In the genomic region with DNA sequence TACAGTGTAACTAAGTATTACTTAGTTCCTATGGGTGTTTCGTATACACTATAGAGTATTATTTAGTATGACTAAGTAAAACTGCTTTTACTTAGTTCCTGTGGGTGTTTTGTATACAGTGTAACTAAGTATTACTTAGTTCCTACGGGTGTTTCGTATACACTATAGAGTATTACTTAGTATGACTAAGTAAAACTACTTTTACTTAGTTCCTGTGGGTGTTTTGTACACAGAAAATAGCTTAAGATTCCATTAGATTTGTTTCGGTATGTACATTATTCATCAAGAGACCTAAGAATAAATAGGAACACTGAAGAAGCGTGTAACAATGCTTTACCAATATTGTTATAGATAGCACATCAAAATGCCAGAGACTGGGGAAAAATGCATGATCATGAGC, we compare ENCODE assay signal across 1 cellular context.
TF ChIP-seq lines count a peak whose summit lies in the region.

No MANE protein-coding gene starts in this region.

TF ChIP-seq in GM12878, 131 proteins besides CTCF, POLR2A, EP300 and RAD21:
- TF ChIP-seq PAX8 (IDR thresholded peaks at IDR 0.05), result 0 out of 2 replicates have a peak, but pooled peaks have one; percentile 52
- TF ChIP-seq ZNF24 (IDR thresholded peaks at IDR 0.05), result peak; percentile 85
- 0 out of 2 replicates have a peak, but pooled peaks have one; percentile 29 for TF ChIP-seq KDM1A (IDR thresholded peaks at IDR 0.05; ENCODE audit: borderline replicate concordance)
- peak; percentile 58 for TF ChIP-seq KLF5 (IDR thresholded peaks at IDR 0.05; ENCODE audit: partially characterized antibody)
- no peak for TF ChIP-seq NBN (IDR thresholded peaks at IDR 0.05)
- no peak for TF ChIP-seq CBFB (IDR thresholded peaks at IDR 0.05; ENCODE audit: low read depth)
- no peak for TF ChIP-seq IRF4 (IDR thresholded peaks at IDR 0.05; ENCODE audit: low read depth, low read length)
- TF ChIP-seq EGR1 (IDR thresholded peaks at IDR 0.05; ENCODE audit: borderline replicate concordance in 1 of 2, low read depth in 2 of 2, low read length in 2 of 2), result no peak
- TF ChIP-seq POLR2AphosphoS5 (IDR thresholded peaks at IDR 0.05; ENCODE audit: low read length), result no peak
- no peak for TF ChIP-seq JUND (IDR thresholded peaks at IDR 0.05; ENCODE audit: low read depth, low read length)
